ENCODE assay signal across 8 cellular contexts in the genomic region with DNA sequence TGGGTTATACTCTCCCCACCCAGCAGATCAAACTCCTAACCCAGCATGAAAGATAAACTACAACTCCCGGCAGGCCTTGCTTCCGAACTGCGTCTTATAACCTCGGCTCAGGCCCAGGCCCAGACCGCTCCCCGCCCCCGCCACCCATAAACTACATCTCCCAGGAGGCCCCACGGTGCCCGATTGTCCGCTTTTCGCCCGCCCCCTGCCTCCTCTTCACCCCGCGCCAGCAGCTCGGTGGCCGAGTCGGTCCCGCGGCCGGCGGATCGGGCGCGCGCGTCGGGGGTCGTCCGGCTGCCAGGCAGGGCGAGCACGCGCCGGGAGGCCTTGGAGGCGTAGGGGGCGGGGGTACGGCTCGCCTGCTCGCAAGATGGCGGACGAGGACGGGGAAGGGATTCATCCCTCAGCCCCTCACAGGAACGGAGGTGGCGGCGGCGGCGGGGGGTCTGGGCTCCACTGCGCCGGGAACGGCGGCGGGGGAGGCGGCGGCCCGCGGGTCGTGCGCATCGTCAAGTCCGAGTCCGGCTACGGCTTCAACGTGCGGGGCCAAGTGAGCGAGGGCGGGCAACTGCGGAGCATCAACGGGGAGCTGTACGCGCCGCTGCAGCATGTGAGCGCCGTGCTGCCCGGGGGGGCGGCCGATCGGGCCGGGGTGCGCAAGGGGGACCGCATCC. TPM values are rescaled to one million over a fixed set of nuclear protein-coding genes. Genes with fewer than 3 reads are reported as not detected.
A peak's percentile ranks its signal among the peaks of the same experiment; 100 is the strongest.
DNase-seq lines count a peak whose midpoint lies in the region; ATAC-seq and TF ChIP-seq lines count a peak whose summit lies in the region.

A gene (plus strand): TSS at position 219 of the 674 bp plus-strand sequence. CDS start 152 bp downstream, at position 371.

- H3K9me3 ChIP-seq in Caco-2 = no peaks in the 10 kb centered on the region
- H3K9me3 ChIP-seq in effector memory CD4-positive, alpha-beta T cell (ENCODE audit: control insufficient read depth, low read length) = no peaks in the 10 kb centered on the region

- CTCF ChIA-PET in Caco-2 (lab: Charles Lee) = interaction anchor here (0.5 to 1.0 kb wide), 8 partner anchors 13 to 59 kb away, joined by 3 to 8 read pairs (median 3); no protein-coding TSS in a partner anchor

- H3K4me1 Mint-ChIP-seq in Caco-2 (ENCODE audit: low read depth, unreplicated experiment) (peaks cover 45% of the 10 kb centered on the region), memory B cell (peaks cover 24% of the 10 kb centered on the region)

- POLR2A ChIA-PET in Caco-2 (lab: Charles Lee) = interaction anchor here (0.6 to 1.9 kb wide), 6 partner anchors 8 to 101 kb away, joined by 3 to 7 read pairs (median 6); a partner anchor contains a TSS

- ATAC-seq in GM21381 (IDR thresholded peaks at IDR 0.05; ENCODE audit: unreplicated experiment) = peak; percentile 96
- ATAC-seq in memory B cell (ENCODE audit: low read depth) = peak; percentile 94

- peak within 1 kb of the TSS; percentile 91 for H3K27ac ChIP-seq in effector memory CD4-positive, alpha-beta T cell (ENCODE audit: insufficient read depth, low read length, poor library complexity, severe bottlenecking)

- DNase-seq in Caco-2 (peak; percentile 92 to 95), HUDEP-2 (lab: John Stamatoyannopoulos, UW; ENCODE audit: unreplicated experiment in 76 of 76) (peak in 74 of 76 experiments; percentile 16 to 91 (median 80)), NOMO-1 treated with dmso at 0.1 percent for 144 hours (lab: John Stamatoyannopoulos, UW; ENCODE audit: unreplicated experiment) (peak; percentile 92), memory B cell (ENCODE audit: low spot score in 2 of 2) (peak; percentile 73 to 89)
- DNase-seq in activated CD8-positive, alpha-beta memory T cell treated with anti-CD3 and anti-CD28 coated beads for 4 hours (ENCODE audit: low read depth in 2 of 2) = peak; percentile 71 to 81
- DNase-seq in effector memory CD4-positive, alpha-beta T cell = peak; percentile 70 to 82 (median 81)
- DNase-seq in stimulated activated CD8-positive, alpha-beta memory T cell treated with anti-CD3 and anti-CD28 coated beads, Interleukin-12 subunit alpha, Interleukin-12 subunit beta, amount 100 ng/mL, for 24 hours (ENCODE audit: extremely low read depth) = peak; percentile 74

- H3K36me3 ChIP-seq in Caco-2 (ENCODE audit: control insufficient read depth, insufficient read depth, low read length) = no peaks in the 10 kb centered on the region
- no peaks in the 10 kb centered on the region for H3K36me3 ChIP-seq in effector memory CD4-positive, alpha-beta T cell (ENCODE audit: control insufficient read depth, insufficient read depth, low read length)

- H3K9me3 Mint-ChIP-seq in Caco-2 (ENCODE audit: unreplicated experiment) (no peaks in the 10 kb centered on the region), memory B cell (no peaks in the 10 kb centered on the region)

- BruUV-seq in Caco-2 (replicated peaks; lab: Mats Ljungman, UMichigan) = no TSS peak

- no peak for TF ChIP-seq CTCF in Caco-2 (IDR thresholded peaks at IDR 0.05; ENCODE audit: insufficient read depth in 1 of 2, low read depth in 1 of 2, low read length in 1 of 2, severe bottlenecking in 1 of 2, unreplicated experiment in 1 of 2)

- H3K36me3 Mint-ChIP-seq in Caco-2 (ENCODE audit: insufficient read depth, unreplicated experiment) (peaks cover 19% of the 10 kb centered on the region), memory B cell (peaks cover 5% of the 10 kb centered on the region)

- H3K4me1 ChIP-seq in Caco-2 = peaks cover 25% of the 10 kb centered on the region
- peaks cover 11% of the 10 kb centered on the region for H3K4me1 ChIP-seq in effector memory CD4-positive, alpha-beta T cell (ENCODE audit: control insufficient read depth, insufficient read depth, low read length, poor library complexity, severe bottlenecking)

- no peaks in the 10 kb centered on the region for H3K27me3 ChIP-seq in Caco-2 (replicated peaks; ENCODE audit: control insufficient read depth, insufficient read depth, low read length)
- no peaks in the 10 kb centered on the region for H3K27me3 ChIP-seq in effector memory CD4-positive, alpha-beta T cell (replicated peaks; ENCODE audit: control insufficient read depth, insufficient read depth, low read length, poor library complexity, severe bottlenecking)

- H3K27me3 Mint-ChIP-seq in Caco-2 (ENCODE audit: insufficient read depth, unreplicated experiment) = no peaks in the 10 kb centered on the region
- H3K27me3 Mint-ChIP-seq in memory B cell = peaks cover 9% of the 10 kb centered on the region

- peak within 1 kb of the TSS; percentile 98 for H3K4me3 ChIP-seq in Caco-2 (ENCODE audit: low read depth, low read length)
- H3K4me3 ChIP-seq in effector memory CD4-positive, alpha-beta T cell (ENCODE audit: insufficient read depth, low read depth, low read length, poor library complexity, severe bottlenecking) = peak within 1 kb of the TSS; percentile 100

- intact Hi-C loops in Caco-2 (cut with micrococcal nuclease; ENCODE audit: unreplicated experiment) = loop anchor here (1.0 to 5.0 kb wide), 3 partner anchors 18 to 415 kb away; a partner anchor contains a TSS

- H3K4me3 Mint-ChIP-seq in Caco-2 (ENCODE audit: unreplicated experiment) = peak within 1 kb of the TSS; percentile 98
- H3K4me3 Mint-ChIP-seq in memory B cell = peak within 1 kb of the TSS; percentile 98

- H3K27ac Mint-ChIP-seq in Caco-2 (ENCODE audit: unreplicated experiment) (peak within 1 kb of the TSS; percentile 96), memory B cell (peak within 1 kb of the TSS; percentile 96)

RNA-seq across cellular contexts. Expression of the gene that starts here (rescaled TPM):
- total RNA-seq in Caco-2 (2022) = 47.2 and 47.4 TPM in 2 replicates

Comparison
In these comparisons a context has a peak if more than half of its experiments do, and no peak if none do; other contexts are left out.
1. Peak in every context shown above with its lines: DNase-seq, ATAC-seq, H3K4me3 ChIP-seq and H3K27ac ChIP-seq.